23 cellular contexts compared by ENCODE assay signal in genomic region chr17:38616361-38616760, GRCh38. TPM values are rescaled to one million over a fixed set of nuclear protein-coding genes. Genes with fewer than 3 reads are reported as not detected.
"Had no signal": no experiment of that assay in that cellular context is flagged by ENCODE, and none has a peak within 500 bp of the region (broad histone marks: within the 10 kb centered on the region; RNA-seq: fewer than 3 reads in every experiment).

No MANE protein-coding gene starts in this region.

- H3K27ac ChIP-seq: adrenal gland, gastrocnemius medialis, heart right ventricle, right atrium auricular region, tibial nerve, uterus had no signal

- H3K9me3 ChIP-seq: adrenal gland, gastrocnemius medialis had no signal

- H3K27me3 ChIP-seq: right atrium auricular region, uterus had no signal

- H3K4me1 ChIP-seq: adrenal gland, gastrocnemius medialis, heart right ventricle, right atrium auricular region, tibial nerve, uterus had no signal

- H3K27ac Mint-ChIP-seq: activated B cell treated with CpG ODN at 0.5 μM for 24 hours; activated CD4-positive, alpha-beta memory T cell treated with anti-CD3 and anti-CD28 coated beads for 36 hours; activated T-helper 1 cell treated with anti-CD3 and anti-CD28 coated beads, Interleukin-12 subunit alpha, Interleukin-12 subunit beta, Interleukin-2, Interleukin-4 antibody, amounts not matched to agents 30 ng/mL and 10 ng/mL and 1 ng/mL, durations not matched to agents 14 hours and 24 hours and 36 hours; dendritic cell treated with granulocyte-macrophage colony-stimulating factor and Interleukin-4, amounts not matched to agents 40 ng/mL and 50 ng/mL, for 4 days; naive thymus-derived CD8-positive, alpha-beta T cell; T-helper 2 cell treated with Interferon-gamma antibody and Interleukin-4, amounts not matched to agents 5 μg/mL and 100 μg/mL, for 36 hours had no signal

- DNase-seq: activated B cell treated with CpG ODN at 0.5 μM for 24 hours; activated CD4-positive, alpha-beta memory T cell treated with anti-CD3 and anti-CD28 coated beads for 36 hours; activated CD4-positive, alpha-beta T cell treated with anti-CD3 and anti-CD28 coated beads for 4 hours; activated gamma-delta T cell treated with Interleukin-2 at 50 U/mL for 16 hours; activated T-cell treated with anti-CD3 and anti-CD28 coated beads for 4 hours; adrenal gland; effector CD8-positive, alpha-beta T cell; gastrocnemius medialis; heart right ventricle; naive thymus-derived CD8-positive, alpha-beta T cell; occipital lobe; stimulated activated CD4-positive, alpha-beta T cell treated with anti-CD3 and anti-CD28 coated beads, Interleukin-2, amount 100 ng/mL, for 24 hours; stimulated activated naive CD8-positive, alpha-beta T cell treated with anti-CD3 and anti-CD28 coated beads, Interleukin-15, Interleukin-2, amounts not matched to agents 100 U/mL and 50 U/mL, for 24 hours; substantia nigra; uterus had no signal

- FAIRE-seq: TTC549 had no signal

- H3K4me3 ChIP-seq: adrenal gland, gastrocnemius medialis, heart right ventricle, right atrium auricular region, tibial nerve, uterus had no signal

- H3K4me3 Mint-ChIP-seq: activated B cell treated with CpG ODN at 0.5 μM for 24 hours; activated CD4-positive, alpha-beta memory T cell treated with anti-CD3 and anti-CD28 coated beads for 36 hours; activated T-helper 1 cell treated with anti-CD3 and anti-CD28 coated beads, Interleukin-12 subunit alpha, Interleukin-12 subunit beta, Interleukin-2, Interleukin-4 antibody, amounts not matched to agents 30 ng/mL and 10 ng/mL and 1 ng/mL, durations not matched to agents 14 hours and 24 hours and 36 hours; dendritic cell treated with granulocyte-macrophage colony-stimulating factor and Interleukin-4, amounts not matched to agents 40 ng/mL and 50 ng/mL, for 4 days; naive thymus-derived CD8-positive, alpha-beta T cell; T-helper 2 cell treated with Interferon-gamma antibody and Interleukin-4, amounts not matched to agents 5 μg/mL and 100 μg/mL, for 36 hours had no signal

- H3K4me1 Mint-ChIP-seq: activated B cell treated with CpG ODN at 0.5 μM for 24 hours; naive thymus-derived CD8-positive, alpha-beta T cell had no signal

- H3K36me3 Mint-ChIP-seq: activated CD4-positive, alpha-beta memory T cell treated with anti-CD3 and anti-CD28 coated beads for 36 hours; activated naive CD4-positive, alpha-beta T cell treated with anti-CD3 and anti-CD28 coated beads, Interleukin-2, amount 50 U/mL, for 72 hours had no signal

- H3K36me3 ChIP-seq: adrenal gland, gastrocnemius medialis, heart right ventricle, right atrium auricular region, tibial nerve, uterus had no signal

- H3K9me3 Mint-ChIP-seq: activated naive CD4-positive, alpha-beta T cell treated with anti-CD3 and anti-CD28 coated beads, Interleukin-2, amount 50 U/mL, for 72 hours; activated T-helper 1 cell treated with anti-CD3 and anti-CD28 coated beads, Interleukin-12 subunit alpha, Interleukin-12 subunit beta, Interleukin-2, Interleukin-4 antibody, amounts not matched to agents 30 ng/mL and 10 ng/mL and 1 ng/mL, durations not matched to agents 14 hours and 24 hours and 36 hours; dendritic cell treated with granulocyte-macrophage colony-stimulating factor and Interleukin-4, amounts not matched to agents 40 ng/mL and 50 ng/mL, for 4 days had no signal

- ATAC-seq: activated naive CD4-positive, alpha-beta T cell treated with anti-CD3 and anti-CD28 coated beads, Interleukin-2, amount 50 U/mL, for 72 hours; esophagus mucosa; gastrocnemius medialis; heart right ventricle; naive thymus-derived CD8-positive, alpha-beta T cell; stimulated activated naive CD8-positive, alpha-beta T cell treated with anti-CD3 and anti-CD28 coated beads, Interleukin-15, Interleukin-2, amounts not matched to agents 100 U/mL and 50 U/mL, for 24 hours had no signal

RNA-seq across cellular contexts. Expression of gene SRCIN1, which starts 10.6 kb away (rescaled TPM):
- polyA plus RNA-seq: naive thymus-derived CD8-positive, alpha-beta T cell had no signal
